In the genomic region with DNA sequence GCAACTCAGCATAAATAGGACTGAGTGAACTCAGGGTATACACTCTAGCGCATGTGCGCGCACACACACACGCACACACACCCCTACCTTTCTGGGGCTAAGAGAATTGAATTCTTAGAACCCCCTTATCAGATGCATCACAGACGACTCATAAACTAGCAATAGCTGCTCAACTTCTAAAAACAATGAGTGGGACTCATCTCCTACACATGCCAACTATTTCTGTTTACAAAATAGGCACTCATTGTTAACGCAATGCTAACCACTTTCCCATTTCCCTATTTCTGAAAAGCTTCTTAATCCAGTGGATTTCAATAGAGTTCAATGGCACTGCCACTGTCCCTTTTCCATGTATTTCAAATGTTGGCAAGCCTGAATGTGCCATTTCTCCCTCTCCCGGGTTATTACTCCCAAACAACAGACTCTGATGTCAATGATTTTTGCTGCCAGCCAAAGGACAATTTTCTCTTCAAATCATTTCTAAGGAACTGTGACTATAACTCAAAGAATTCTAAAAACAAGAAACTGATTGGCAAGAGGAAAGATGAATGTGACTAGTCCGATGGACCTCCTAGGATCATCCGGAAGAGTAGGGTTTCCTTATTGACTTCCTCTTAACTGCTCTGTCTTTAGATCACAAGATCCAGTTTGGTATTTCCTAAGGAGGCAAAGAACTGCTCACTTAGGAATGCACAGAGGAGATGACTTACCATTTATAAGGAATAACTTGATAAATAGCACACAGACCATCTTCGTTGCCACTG, we compare ENCODE assay signal across 8 cellular contexts. TPM values are rescaled to one million over a fixed set of nuclear protein-coding genes. Genes with fewer than 3 reads are reported as not detected.
DNase-seq lines count a peak whose midpoint lies in the region; ATAC-seq and TF ChIP-seq lines count a peak whose summit lies in the region.

No MANE protein-coding gene starts in this region.

- no peaks in the 10 kb centered on the region for H3K27me3 ChIP-seq in left lung

- ATAC-seq in SK-N-SH treated with all-trans-retinoic acid at 6 μM for 48 hours = peak; percentile 82
- ATAC-seq in left lung = peak; percentile 32
- peak; percentile 68 for ATAC-seq in stimulated activated effector memory CD8-positive, alpha-beta T cell treated with anti-CD3 and anti-CD28 coated beads, Interleukin-12 subunit alpha, Interleukin-12 subunit beta, amount 100 ng/mL, for 72 hours
- ATAC-seq in HG02840 (IDR thresholded peaks at IDR 0.05; ENCODE audit: low FRiP score, unreplicated experiment) = no peak

- peaks cover 96% of the 10 kb centered on the region for H3K4me1 Mint-ChIP-seq in activated naive CD8-positive, alpha-beta T cell (ENCODE audit: low read depth)
- peaks cover 94% of the 10 kb centered on the region for H3K4me1 Mint-ChIP-seq in stimulated activated effector memory CD8-positive, alpha-beta T cell treated with anti-CD3 and anti-CD28 coated beads, Interleukin-12 subunit alpha, Interleukin-12 subunit beta, amount 100 ng/mL, for 72 hours

- no peaks in the 10 kb centered on the region for H3K27me3 Mint-ChIP-seq in activated naive CD8-positive, alpha-beta T cell

- DNase-seq in EH (ENCODE audit: low read depth) = peak; percentile 88
- DNase-seq in left lung = no peak
- peak; percentile 38 to 77 for DNase-seq in stimulated activated effector memory CD8-positive, alpha-beta T cell treated with anti-CD3 and anti-CD28 coated beads, Interleukin-12 subunit alpha, Interleukin-12 subunit beta, amount 100 ng/mL, for 72 hours (ENCODE audit: low spot score in 2 of 2)
- DNase-seq in NCI-H2227 (lab: John Stamatoyannopoulos, UW; ENCODE audit: unreplicated experiment) = no peak
- no peak for DNase-seq in NCI-H524 (lab: John Stamatoyannopoulos, UW)

- H3K36me3 Mint-ChIP-seq in activated naive CD8-positive, alpha-beta T cell = peaks cover 53% of the 10 kb centered on the region
- peaks cover 94% of the 10 kb centered on the region for H3K36me3 Mint-ChIP-seq in stimulated activated effector memory CD8-positive, alpha-beta T cell treated with anti-CD3 and anti-CD28 coated beads, Interleukin-12 subunit alpha, Interleukin-12 subunit beta, amount 100 ng/mL, for 72 hours

- no peak overlapping the region for H3K4me3 ChIP-seq in left lung

- no peaks in the 10 kb centered on the region for H3K36me3 ChIP-seq in left lung

- peak overlapping the region; percentile 98 for H3K27ac Mint-ChIP-seq in activated naive CD8-positive, alpha-beta T cell
- H3K27ac Mint-ChIP-seq in stimulated activated effector memory CD8-positive, alpha-beta T cell treated with anti-CD3 and anti-CD28 coated beads, Interleukin-12 subunit alpha, Interleukin-12 subunit beta, amount 100 ng/mL, for 72 hours = peak overlapping the region; percentile 99

- H3K27ac ChIP-seq in left lung = peak overlapping the region in 1 of 2 donors; percentile 23

- H3K4me3 Mint-ChIP-seq in activated naive CD8-positive, alpha-beta T cell = peak overlapping the region; percentile 78
- H3K4me3 Mint-ChIP-seq in stimulated activated effector memory CD8-positive, alpha-beta T cell treated with anti-CD3 and anti-CD28 coated beads, Interleukin-12 subunit alpha, Interleukin-12 subunit beta, amount 100 ng/mL, for 72 hours = peak overlapping the region; percentile 67

- intact Hi-C loops in left lung (cut with DNase I) = no loop called here

- TF ChIP-seq CTCF in left lung (IDR thresholded peaks at IDR 0.05) = no peak

- H3K9me3 Mint-ChIP-seq in activated naive CD8-positive, alpha-beta T cell (ENCODE audit: low read depth) = no peaks in the 10 kb centered on the region
- no peaks in the 10 kb centered on the region for H3K9me3 Mint-ChIP-seq in stimulated activated effector memory CD8-positive, alpha-beta T cell treated with anti-CD3 and anti-CD28 coated beads, Interleukin-12 subunit alpha, Interleukin-12 subunit beta, amount 100 ng/mL, for 72 hours

- H3K9me3 ChIP-seq in left lung = no peaks in the 10 kb centered on the region

- peaks cover 0 to 87% of the 10 kb centered on the region in 2 donors for H3K4me1 ChIP-seq in left lung

TF ChIP-seq in SK-N-SH treated with all-trans-retinoic acid at 6 μM for 48 hours, 23 proteins besides CTCF, POLR2A, EP300 and RAD21 (continues in another document):
- TF ChIP-seq ZC3H10 (CRISPR knock-in tag; IDR thresholded peaks at IDR 0.05) (no peak), TOX (CRISPR knock-in tag; IDR thresholded peaks at IDR 0.05; ENCODE audit: borderline replicate concordance) (no peak), ZNF8 (CRISPR knock-in tag; IDR thresholded peaks at IDR 0.05) (no peak), ZNF565 (CRISPR knock-in tag; conservative IDR thresholded peaks at IDR 0.05; ENCODE audit: low read depth) (no peak), ZNF70 (CRISPR knock-in tag; IDR thresholded peaks at IDR 0.05) (no peak), ARNTL (CRISPR knock-in tag; IDR thresholded peaks at IDR 0.05; ENCODE audit: borderline replicate concordance, low read depth) (no peak), RARB (CRISPR knock-in tag; IDR thresholded peaks at IDR 0.05) (no peak), ZFP30 (CRISPR knock-in tag; IDR thresholded peaks at IDR 0.05) (no peak), OSR1 (CRISPR knock-in tag; IDR thresholded peaks at IDR 0.05) (no peak), ESRRG (CRISPR knock-in tag; IDR thresholded peaks at IDR 0.05) (no peak), BACH2 (CRISPR knock-in tag; IDR thresholded peaks at IDR 0.05; ENCODE audit: borderline replicate concordance) (no peak)
- TF ChIP-seq, protein P1, sequence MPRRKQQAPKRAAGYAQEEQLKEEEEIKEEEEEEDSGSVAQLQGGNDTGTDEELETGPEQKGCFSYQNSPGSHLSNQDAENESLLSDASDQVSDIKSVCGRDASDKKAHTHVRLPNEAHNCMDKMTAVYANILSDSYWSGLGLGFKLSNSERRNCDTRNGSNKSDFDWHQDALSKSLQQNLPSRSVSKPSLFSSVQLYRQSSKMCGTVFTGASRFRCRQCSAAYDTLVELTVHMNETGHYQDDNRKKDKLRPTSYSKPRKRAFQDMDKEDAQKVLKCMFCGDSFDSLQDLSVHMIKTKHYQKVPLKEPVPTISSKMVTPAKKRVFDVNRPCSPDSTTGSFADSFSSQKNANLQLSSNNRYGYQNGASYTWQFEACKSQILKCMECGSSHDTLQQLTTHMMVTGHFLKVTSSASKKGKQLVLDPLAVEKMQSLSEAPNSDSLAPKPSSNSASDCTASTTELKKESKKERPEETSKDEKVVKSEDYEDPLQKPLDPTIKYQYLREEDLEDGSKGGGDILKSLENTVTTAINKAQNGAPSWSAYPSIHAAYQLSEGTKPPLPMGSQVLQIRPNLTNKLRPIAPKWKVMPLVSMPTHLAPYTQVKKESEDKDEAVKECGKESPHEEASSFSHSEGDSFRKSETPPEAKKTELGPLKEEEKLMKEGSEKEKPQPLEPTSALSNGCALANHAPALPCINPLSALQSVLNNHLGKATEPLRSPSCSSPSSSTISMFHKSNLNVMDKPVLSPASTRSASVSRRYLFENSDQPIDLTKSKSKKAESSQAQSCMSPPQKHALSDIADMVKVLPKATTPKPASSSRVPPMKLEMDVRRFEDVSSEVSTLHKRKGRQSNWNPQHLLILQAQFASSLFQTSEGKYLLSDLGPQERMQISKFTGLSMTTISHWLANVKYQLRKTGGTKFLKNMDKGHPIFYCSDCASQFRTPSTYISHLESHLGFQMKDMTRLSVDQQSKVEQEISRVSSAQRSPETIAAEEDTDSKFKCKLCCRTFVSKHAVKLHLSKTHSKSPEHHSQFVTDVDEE (CRISPR knock-in tag; IDR thresholded peaks at IDR 0.05) = no peak
- TF ChIP-seq, protein P2, sequence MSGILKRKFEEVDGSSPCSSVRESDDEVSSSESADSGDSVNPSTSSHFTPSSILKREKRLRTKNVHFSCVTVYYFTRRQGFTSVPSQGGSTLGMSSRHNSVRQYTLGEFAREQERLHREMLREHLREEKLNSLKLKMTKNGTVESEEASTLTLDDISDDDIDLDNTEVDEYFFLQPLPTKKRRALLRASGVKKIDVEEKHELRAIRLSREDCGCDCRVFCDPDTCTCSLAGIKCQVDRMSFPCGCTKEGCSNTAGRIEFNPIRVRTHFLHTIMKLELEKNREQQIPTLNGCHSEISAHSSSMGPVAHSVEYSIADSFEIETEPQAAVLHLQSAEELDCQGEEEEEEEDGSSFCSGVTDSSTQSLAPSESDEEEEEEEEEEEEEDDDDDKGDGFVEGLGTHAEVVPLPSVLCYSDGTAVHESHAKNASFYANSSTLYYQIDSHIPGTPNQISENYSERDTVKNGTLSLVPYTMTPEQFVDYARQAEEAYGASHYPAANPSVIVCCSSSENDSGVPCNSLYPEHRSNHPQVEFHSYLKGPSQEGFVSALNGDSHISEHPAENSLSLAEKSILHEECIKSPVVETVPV (CRISPR knock-in tag; IDR thresholded peaks at IDR 0.05) = no peak
- TF ChIP-seq, protein P3, sequence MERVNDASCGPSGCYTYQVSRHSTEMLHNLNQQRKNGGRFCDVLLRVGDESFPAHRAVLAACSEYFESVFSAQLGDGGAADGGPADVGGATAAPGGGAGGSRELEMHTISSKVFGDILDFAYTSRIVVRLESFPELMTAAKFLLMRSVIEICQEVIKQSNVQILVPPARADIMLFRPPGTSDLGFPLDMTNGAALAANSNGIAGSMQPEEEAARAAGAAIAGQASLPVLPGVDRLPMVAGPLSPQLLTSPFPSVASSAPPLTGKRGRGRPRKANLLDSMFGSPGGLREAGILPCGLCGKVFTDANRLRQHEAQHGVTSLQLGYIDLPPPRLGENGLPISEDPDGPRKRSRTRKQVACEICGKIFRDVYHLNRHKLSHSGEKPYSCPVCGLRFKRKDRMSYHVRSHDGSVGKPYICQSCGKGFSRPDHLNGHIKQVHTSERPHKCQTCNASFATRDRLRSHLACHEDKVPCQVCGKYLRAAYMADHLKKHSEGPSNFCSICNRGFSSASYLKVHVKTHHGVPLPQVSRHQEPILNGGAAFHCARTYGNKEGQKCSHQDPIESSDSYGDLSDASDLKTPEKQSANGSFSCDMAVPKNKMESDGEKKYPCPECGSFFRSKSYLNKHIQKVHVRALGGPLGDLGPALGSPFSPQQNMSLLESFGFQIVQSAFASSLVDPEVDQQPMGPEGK (CRISPR knock-in tag; IDR thresholded peaks at IDR 0.05; ENCODE audit: borderline replicate concordance) = peak; percentile 77; the same call in 1 of the 2 replicates
- TF ChIP-seq, protein P4, sequence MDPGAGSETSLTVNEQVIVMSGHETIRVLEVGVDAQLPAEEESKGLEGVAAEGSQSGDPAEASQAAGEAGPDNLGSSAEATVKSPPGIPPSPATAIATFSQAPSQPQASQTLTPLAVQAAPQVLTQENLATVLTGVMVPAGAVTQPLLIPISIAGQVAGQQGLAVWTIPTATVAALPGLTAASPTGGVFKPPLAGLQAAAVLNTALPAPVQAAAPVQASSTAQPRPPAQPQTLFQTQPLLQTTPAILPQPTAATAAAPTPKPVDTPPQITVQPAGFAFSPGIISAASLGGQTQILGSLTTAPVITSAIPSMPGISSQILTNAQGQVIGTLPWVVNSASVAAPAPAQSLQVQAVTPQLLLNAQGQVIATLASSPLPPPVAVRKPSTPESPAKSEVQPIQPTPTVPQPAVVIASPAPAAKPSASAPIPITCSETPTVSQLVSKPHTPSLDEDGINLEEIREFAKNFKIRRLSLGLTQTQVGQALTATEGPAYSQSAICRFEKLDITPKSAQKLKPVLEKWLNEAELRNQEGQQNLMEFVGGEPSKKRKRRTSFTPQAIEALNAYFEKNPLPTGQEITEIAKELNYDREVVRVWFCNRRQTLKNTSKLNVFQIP (CRISPR knock-in tag; IDR thresholded peaks at IDR 0.05; ENCODE audit: borderline replicate concordance, low read depth) = no peak

RNA-seq across cellular contexts. Expression of a gene that starts 48.8 kb away (rescaled TPM):
- 10 to 100 TPM; 58.7 to 67.5 TPM for total RNA-seq in left lung

Comparison
In these comparisons a context has a peak if more than half of its experiments do, and no peak if none do; other contexts are left out.
1. DNase-seq: peak in EH (single experiment) and stimulated activated effector memory CD8-positive, alpha-beta T cell treated with anti-CD3 and anti-CD28 coated beads, Interleukin-12 subunit alpha, Interleukin-12 subunit beta, amount 100 ng/mL, for 72 hours (2 of 2); none in left lung (0 of 2), NCI-H2227 (single experiment) and NCI-H524 (0 of 2).